In the genomic region with DNA sequence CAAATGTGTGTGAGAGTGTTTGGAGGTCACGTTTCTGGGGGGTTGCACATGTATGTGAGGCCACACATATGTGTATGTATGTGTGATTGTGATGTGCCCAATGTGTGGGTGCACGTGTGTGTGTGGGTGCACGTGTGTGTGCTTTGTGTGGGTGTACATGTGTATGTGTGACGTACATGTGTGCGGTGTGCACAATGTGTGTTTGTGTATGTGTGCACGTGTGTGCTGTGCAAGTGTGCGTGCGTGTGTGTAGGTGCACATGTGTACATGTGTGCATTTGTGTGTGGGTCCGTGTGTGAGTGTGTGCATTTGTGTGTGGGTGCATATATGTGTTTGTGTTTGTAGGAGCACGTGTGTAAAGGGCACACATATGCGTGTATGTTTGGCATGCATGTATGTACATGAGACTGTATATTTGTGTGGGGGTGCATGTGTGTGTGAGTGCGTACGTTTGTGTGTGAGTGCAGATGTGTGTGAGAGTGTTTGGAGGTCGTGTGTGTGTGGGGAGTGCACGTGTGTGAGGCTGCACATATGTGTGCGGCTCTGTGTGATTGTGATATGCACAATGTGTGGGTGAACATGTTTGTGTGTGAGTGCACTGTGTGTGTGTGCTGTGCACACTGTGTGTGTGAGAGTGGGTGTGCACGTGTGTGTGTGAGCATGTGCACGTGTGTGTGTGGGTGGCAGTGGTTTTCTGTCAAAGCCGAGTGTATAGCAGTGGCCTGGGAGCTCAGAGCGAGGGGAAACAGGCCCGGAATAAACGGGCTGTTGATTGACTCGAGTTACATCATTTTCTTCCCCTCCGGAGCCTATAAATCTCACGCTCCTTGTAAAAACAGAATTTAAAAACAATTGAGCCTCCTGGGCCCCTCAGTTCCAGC, we compare ENCODE assay signal across 1 cellular context.
TF ChIP-seq lines count a peak whose summit lies in the region.

No MANE protein-coding gene starts in this region.

TF ChIP-seq in HepG2, 621 proteins besides CTCF, POLR2A, EP300 and RAD21 (continued from another document and continues in another):
- TF ChIP-seq, protein P1, sequence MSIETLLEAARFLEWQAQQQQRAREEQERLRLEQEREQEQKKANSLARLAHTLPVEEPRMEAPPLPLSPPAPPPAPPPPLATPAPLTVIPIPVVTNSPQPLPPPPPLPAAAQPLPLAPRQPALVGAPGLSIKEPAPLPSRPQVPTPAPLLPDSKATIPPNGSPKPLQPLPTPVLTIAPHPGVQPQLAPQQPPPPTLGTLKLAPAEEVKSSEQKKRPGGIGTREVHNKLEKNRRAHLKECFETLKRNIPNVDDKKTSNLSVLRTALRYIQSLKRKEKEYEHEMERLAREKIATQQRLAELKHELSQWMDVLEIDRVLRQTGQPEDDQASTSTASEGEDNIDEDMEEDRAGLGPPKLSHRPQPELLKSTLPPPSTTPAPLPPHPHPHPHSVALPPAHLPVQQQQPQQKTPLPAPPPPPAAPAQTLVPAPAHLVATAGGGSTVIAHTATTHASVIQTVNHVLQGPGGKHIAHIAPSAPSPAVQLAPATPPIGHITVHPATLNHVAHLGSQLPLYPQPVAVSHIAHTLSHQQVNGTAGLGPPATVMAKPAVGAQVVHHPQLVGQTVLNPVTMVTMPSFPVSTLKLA (IDR thresholded peaks at IDR 0.05): peak; percentile 83
- 0 out of 2 replicates have a peak, but pooled peaks have one; percentile 8 for TF ChIP-seq CEBPG (CRISPR knock-in tag; IDR thresholded peaks at IDR 0.05)
- TF ChIP-seq, protein P2, sequence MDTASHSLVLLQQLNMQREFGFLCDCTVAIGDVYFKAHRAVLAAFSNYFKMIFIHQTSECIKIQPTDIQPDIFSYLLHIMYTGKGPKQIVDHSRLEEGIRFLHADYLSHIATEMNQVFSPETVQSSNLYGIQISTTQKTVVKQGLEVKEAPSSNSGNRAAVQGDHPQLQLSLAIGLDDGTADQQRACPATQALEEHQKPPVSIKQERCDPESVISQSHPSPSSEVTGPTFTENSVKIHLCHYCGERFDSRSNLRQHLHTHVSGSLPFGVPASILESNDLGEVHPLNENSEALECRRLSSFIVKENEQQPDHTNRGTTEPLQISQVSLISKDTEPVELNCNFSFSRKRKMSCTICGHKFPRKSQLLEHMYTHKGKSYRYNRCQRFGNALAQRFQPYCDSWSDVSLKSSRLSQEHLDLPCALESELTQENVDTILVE (CRISPR knock-in tag; IDR thresholded peaks at IDR 0.05): no peak
- TF ChIP-seq REXO4 (CRISPR knock-in tag; IDR thresholded peaks at IDR 0.05; ENCODE audit: borderline replicate concordance): no peak
- TF ChIP-seq MEIS2 (CRISPR knock-in tag; IDR thresholded peaks at IDR 0.05): no peak
- no peak for TF ChIP-seq MTF1 (CRISPR knock-in tag; IDR thresholded peaks at IDR 0.05)
- no peak for TF ChIP-seq NAIF1 (CRISPR knock-in tag; IDR thresholded peaks at IDR 0.05; ENCODE audit: borderline replicate concordance)
- TF ChIP-seq, protein P3, sequence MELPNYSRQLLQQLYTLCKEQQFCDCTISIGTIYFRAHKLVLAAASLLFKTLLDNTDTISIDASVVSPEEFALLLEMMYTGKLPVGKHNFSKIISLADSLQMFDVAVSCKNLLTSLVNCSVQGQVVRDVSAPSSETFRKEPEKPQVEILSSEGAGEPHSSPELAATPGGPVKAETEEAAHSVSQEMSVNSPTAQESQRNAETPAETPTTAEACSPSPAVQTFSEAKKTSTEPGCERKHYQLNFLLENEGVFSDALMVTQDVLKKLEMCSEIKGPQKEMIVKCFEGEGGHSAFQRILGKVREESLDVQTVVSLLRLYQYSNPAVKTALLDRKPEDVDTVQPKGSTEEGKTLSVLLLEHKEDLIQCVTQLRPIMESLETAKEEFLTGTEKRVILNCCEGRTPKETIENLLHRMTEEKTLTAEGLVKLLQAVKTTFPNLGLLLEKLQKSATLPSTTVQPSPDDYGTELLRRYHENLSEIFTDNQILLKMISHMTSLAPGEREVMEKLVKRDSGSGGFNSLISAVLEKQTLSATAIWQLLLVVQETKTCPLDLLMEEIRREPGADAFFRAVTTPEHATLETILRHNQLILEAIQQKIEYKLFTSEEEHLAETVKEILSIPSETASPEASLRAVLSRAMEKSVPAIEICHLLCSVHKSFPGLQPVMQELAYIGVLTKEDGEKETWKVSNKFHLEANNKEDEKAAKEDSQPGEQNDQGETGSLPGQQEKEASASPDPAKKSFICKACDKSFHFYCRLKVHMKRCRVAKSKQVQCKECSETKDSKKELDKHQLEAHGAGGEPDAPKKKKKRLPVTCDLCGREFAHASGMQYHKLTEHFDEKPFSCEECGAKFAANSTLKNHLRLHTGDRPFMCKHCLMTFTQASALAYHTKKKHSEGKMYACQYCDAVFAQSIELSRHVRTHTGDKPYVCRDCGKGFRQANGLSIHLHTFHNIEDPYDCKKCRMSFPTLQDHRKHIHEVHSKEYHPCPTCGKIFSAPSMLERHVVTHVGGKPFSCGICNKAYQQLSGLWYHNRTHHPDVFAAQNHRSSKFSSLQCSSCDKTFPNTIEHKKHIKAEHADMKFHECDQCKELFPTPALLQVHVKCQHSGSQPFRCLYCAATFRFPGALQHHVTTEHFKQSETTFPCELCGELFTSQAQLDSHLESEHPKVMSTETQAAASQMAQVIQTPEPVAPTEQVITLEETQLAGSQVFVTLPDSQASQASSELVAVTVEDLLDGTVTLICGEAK (IDR thresholded peaks at IDR 0.05): no peak
- TF ChIP-seq, protein P3 (CRISPR knock-in tag; IDR thresholded peaks at IDR 0.05): no peak
- TF ChIP-seq, protein P4, sequence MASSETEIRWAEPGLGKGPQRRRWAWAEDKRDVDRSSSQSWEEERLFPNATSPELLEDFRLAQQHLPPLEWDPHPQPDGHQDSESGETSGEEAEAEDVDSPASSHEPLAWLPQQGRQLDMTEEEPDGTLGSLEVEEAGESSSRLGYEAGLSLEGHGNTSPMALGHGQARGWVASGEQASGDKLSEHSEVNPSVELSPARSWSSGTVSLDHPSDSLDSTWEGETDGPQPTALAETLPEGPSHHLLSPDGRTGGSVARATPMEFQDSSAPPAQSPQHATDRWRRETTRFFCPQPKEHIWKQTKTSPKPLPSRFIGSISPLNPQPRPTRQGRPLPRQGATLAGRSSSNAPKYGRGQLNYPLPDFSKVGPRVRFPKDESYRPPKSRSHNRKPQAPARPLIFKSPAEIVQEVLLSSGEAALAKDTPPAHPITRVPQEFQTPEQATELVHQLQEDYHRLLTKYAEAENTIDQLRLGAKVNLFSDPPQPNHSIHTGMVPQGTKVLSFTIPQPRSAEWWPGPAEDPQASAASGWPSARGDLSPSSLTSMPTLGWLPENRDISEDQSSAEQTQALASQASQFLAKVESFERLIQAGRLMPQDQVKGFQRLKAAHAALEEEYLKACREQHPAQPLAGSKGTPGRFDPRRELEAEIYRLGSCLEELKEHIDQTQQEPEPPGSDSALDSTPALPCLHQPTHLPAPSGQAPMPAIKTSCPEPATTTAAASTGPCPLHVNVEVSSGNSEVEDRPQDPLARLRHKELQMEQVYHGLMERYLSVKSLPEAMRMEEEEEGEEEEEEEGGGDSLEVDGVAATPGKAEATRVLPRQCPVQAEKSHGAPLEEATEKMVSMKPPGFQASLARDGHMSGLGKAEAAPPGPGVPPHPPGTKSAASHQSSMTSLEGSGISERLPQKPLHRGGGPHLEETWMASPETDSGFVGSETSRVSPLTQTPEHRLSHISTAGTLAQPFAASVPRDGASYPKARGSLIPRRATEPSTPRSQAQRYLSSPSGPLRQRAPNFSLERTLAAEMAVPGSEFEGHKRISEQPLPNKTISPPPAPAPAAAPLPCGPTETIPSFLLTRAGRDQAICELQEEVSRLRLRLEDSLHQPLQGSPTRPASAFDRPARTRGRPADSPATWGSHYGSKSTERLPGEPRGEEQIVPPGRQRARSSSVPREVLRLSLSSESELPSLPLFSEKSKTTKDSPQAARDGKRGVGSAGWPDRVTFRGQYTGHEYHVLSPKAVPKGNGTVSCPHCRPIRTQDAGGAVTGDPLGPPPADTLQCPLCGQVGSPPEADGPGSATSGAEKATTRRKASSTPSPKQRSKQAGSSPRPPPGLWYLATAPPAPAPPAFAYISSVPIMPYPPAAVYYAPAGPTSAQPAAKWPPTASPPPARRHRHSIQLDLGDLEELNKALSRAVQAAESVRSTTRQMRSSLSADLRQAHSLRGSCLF (CRISPR knock-in tag; IDR thresholded peaks at IDR 0.05; ENCODE audit: borderline replicate concordance): no peak
- TF ChIP-seq THAP11 (CRISPR knock-in tag; IDR thresholded peaks at IDR 0.05): no peak
- TF ChIP-seq, protein P5, sequence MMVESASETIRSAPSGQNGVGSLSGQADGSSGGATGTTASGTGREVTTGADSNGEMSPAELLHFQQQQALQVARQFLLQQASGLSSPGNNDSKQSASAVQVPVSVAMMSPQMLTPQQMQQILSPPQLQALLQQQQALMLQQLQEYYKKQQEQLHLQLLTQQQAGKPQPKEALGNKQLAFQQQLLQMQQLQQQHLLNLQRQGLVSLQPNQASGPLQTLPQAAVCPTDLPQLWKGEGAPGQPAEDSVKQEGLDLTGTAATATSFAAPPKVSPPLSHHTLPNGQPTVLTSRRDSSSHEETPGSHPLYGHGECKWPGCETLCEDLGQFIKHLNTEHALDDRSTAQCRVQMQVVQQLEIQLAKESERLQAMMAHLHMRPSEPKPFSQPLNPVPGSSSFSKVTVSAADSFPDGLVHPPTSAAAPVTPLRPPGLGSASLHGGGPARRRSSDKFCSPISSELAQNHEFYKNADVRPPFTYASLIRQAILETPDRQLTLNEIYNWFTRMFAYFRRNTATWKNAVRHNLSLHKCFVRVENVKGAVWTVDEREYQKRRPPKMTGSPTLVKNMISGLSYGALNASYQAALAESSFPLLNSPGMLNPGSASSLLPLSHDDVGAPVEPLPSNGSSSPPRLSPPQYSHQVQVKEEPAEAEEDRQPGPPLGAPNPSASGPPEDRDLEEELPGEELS (CRISPR knock-in tag; IDR thresholded peaks at IDR 0.05): no peak
- peak; percentile 42; the same call in 1 of the 2 replicates for TF ChIP-seq SAFB2 (CRISPR knock-in tag; IDR thresholded peaks at IDR 0.05; ENCODE audit: borderline replicate concordance, low read depth)
- TF ChIP-seq ZNF614 (CRISPR knock-in tag; IDR thresholded peaks at IDR 0.05; ENCODE audit: borderline replicate concordance): no peak
- no peak for TF ChIP-seq MATR3 (CRISPR knock-in tag; IDR thresholded peaks at IDR 0.05)
- TF ChIP-seq PHF20 (CRISPR knock-in tag; IDR thresholded peaks at IDR 0.05): no peak; the same call in 1 of the 2 replicates
- no peak for TF ChIP-seq ERF (CRISPR knock-in tag; IDR thresholded peaks at IDR 0.05)
- peak; percentile 55 for TF ChIP-seq JUNB (CRISPR knock-in tag; IDR thresholded peaks at IDR 0.05; ENCODE audit: borderline replicate concordance)
- TF ChIP-seq, protein P6, sequence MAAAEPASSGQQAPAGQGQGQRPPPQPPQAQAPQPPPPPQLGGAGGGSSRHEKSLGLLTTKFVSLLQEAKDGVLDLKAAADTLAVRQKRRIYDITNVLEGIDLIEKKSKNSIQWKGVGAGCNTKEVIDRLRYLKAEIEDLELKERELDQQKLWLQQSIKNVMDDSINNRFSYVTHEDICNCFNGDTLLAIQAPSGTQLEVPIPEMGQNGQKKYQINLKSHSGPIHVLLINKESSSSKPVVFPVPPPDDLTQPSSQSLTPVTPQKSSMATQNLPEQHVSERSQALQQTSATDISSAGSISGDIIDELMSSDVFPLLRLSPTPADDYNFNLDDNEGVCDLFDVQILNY (CRISPR knock-in tag; conservative IDR thresholded peaks at IDR 0.05): no peak
- no peak for TF ChIP-seq TCF7L2 (IDR thresholded peaks at IDR 0.05; ENCODE audit: low read depth, low read length)
- TF ChIP-seq PCBP2 (optimal IDR thresholded peaks at IDR 0.05; ENCODE audit: low read depth, low read length, poor library complexity, severe bottlenecking): no peak
- TF ChIP-seq HNRNPLL (IDR thresholded peaks at IDR 0.05; ENCODE audit: low read depth, low read length, poor library complexity, severe bottlenecking): no peak
- TF ChIP-seq ZNF484 (CRISPR knock-in tag; IDR thresholded peaks at IDR 0.05; ENCODE audit: borderline replicate concordance, low read depth): no peak
- no peak for TF ChIP-seq GATAD1 (CRISPR knock-in tag; IDR thresholded peaks at IDR 0.05)
- TF ChIP-seq, protein P7, sequence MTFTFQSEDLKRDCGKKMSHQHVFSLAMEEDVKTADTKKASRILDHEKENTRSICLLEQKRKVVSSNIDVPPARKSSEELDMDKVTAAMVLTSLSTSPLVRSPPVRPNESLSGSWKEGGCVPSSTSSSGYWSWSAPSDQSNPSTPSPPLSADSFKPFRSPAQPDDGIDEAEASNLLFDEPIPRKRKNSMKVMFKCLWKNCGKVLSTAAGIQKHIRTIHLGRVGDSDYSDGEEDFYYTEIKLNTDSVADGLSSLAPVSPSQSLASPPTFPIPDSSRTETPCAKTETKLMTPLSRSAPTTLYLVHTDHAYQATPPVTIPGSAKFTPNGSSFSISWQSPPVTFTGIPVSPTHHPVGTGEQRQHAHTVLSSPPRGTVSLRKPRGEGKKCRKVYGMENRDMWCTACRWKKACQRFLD (CRISPR knock-in tag; IDR thresholded peaks at IDR 0.05; ENCODE audit: borderline replicate concordance): no peak
- TF ChIP-seq, protein P8, sequence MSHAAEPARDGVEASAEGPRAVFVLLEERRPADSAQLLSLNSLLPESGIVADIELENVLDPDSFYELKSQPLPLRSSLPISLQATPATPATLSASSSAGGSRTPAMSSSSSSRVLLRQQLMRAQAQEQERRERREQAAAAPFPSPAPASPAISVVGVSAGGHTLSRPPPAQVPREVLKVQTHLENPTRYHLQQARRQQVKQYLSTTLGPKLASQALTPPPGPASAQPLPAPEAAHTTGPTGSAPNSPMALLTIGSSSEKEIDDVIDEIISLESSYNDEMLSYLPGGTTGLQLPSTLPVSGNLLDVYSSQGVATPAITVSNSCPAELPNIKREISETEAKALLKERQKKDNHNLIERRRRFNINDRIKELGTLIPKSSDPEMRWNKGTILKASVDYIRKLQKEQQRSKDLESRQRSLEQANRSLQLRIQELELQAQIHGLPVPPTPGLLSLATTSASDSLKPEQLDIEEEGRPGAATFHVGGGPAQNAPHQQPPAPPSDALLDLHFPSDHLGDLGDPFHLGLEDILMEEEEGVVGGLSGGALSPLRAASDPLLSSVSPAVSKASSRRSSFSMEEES (CRISPR knock-in tag; IDR thresholded peaks at IDR 0.05): no peak
- no peak for TF ChIP-seq NR2F2 (IDR thresholded peaks at IDR 0.05; ENCODE audit: borderline replicate concordance, low read depth)
